ENCODE assay signal across 8 cellular contexts in genomic region chr20:45971675-45972499, GRCh38. TPM values are rescaled to one million over a fixed set of nuclear protein-coding genes. Genes with fewer than 3 reads are reported as not detected.
DNase-seq lines count a peak whose midpoint lies in the region; TF ChIP-seq lines count a peak whose summit lies in the region.

ZNF335 (minus strand) TSS chr20:45972203; CDS start chr20:45971410, 793 bp downstream.

- H3K36me3 ChIP-seq in ES-I3 (ENCODE audit: insufficient read depth, low read length) = peaks cover 7% of the 10 kb centered on the region
- H3K36me3 ChIP-seq in H7 (replicated peaks; ENCODE audit: control insufficient read depth, insufficient read depth, low read length) = peaks cover 24% of the 10 kb centered on the region

- peaks cover 13% of the 10 kb centered on the region for H3K4me1 Mint-ChIP-seq in nephron
- peaks cover 22% of the 10 kb centered on the region for H3K4me1 Mint-ChIP-seq in stimulated activated naive CD8-positive, alpha-beta T cell treated with anti-CD3 and anti-CD28 coated beads, Interleukin-15, Interleukin-2, amounts not matched to agents 100 ng/mL and 50 ng/mL, for 24 hours (ENCODE audit: low read depth)

- peaks cover 8% of the 10 kb centered on the region for H3K36me3 Mint-ChIP-seq in nephron (ENCODE audit: low read depth)
- peaks cover 11% of the 10 kb centered on the region for H3K36me3 Mint-ChIP-seq in stimulated activated naive CD8-positive, alpha-beta T cell treated with anti-CD3 and anti-CD28 coated beads, Interleukin-15, Interleukin-2, amounts not matched to agents 100 ng/mL and 50 ng/mL, for 24 hours (ENCODE audit: low read depth)

- H3K9me3 Mint-ChIP-seq in nephron = no peaks in the 10 kb centered on the region
- no peaks in the 10 kb centered on the region for H3K9me3 Mint-ChIP-seq in stimulated activated naive CD8-positive, alpha-beta T cell treated with anti-CD3 and anti-CD28 coated beads, Interleukin-15, Interleukin-2, amounts not matched to agents 100 ng/mL and 50 ng/mL, for 24 hours

- H3K27me3 Mint-ChIP-seq in nephron (ENCODE audit: low read depth) = peaks cover 15% of the 10 kb centered on the region
- H3K27me3 Mint-ChIP-seq in stimulated activated naive CD8-positive, alpha-beta T cell treated with anti-CD3 and anti-CD28 coated beads, Interleukin-15, Interleukin-2, amounts not matched to agents 100 ng/mL and 50 ng/mL, for 24 hours = peaks cover 2% of the 10 kb centered on the region

- peak; percentile 99 for DNase-seq in H7
- peak; percentile 94 for DNase-seq in M059J (ENCODE audit: low read depth)
- peak; percentile 84 to 90 for DNase-seq in SHP77 (lab: John Stamatoyannopoulos, UW)
- peak; percentile 93 for DNase-seq in activated effector memory CD4-positive, alpha-beta T cell treated with Interleukin-2 at 50 U/mL for 16 hours
- DNase-seq in fibroblast of pulmonary artery (ENCODE audit: low read depth) = peak; percentile 98

- H3K4me3 ChIP-seq in H7 (ENCODE audit: insufficient read depth, low read depth, low read length) = peak within 1 kb of the TSS; percentile 77
- peak within 1 kb of the TSS; percentile 97 for H3K4me3 ChIP-seq in fibroblast of pulmonary artery (replicated peaks; ENCODE audit: low read depth, low read length)

- peak within 1 kb of the TSS; percentile 100 for H3K27ac Mint-ChIP-seq in nephron
- peak within 1 kb of the TSS; percentile 99 for H3K27ac Mint-ChIP-seq in stimulated activated naive CD8-positive, alpha-beta T cell treated with anti-CD3 and anti-CD28 coated beads, Interleukin-15, Interleukin-2, amounts not matched to agents 100 ng/mL and 50 ng/mL, for 24 hours

- H3K4me3 Mint-ChIP-seq in nephron = peak within 1 kb of the TSS; percentile 87 to 90 (median 88)
- H3K4me3 Mint-ChIP-seq in stimulated activated naive CD8-positive, alpha-beta T cell treated with anti-CD3 and anti-CD28 coated beads, Interleukin-15, Interleukin-2, amounts not matched to agents 100 ng/mL and 50 ng/mL, for 24 hours = peak within 1 kb of the TSS; percentile 93

- H3K4me1 ChIP-seq in ES-I3 (ENCODE audit: insufficient read depth, low read length) = 0 out of 2 replicates have a peak, but pooled peaks cover 10% of the 10 kb centered on the region

- peak within 1 kb of the TSS; percentile 99 for H3K9ac ChIP-seq in ES-I3 (ENCODE audit: low read depth, low read length)

- no peaks in the 10 kb centered on the region for H3K27me3 ChIP-seq in H7 (ENCODE audit: control insufficient read depth, insufficient read depth, low read length)

- no peaks in the 10 kb centered on the region for H3K9me3 ChIP-seq in ES-I3 (ENCODE audit: control insufficient read depth, insufficient read depth, low read length)

- peak; percentile 5 for TF ChIP-seq CTCF in fibroblast of pulmonary artery (IDR thresholded peaks at IDR 0.05; ENCODE audit: low read length, missing control alignments)
- peak in 1 of 3 experiments; percentile 16 for TF ChIP-seq CTCF in nephron (IDR thresholded peaks at IDR 0.05; ENCODE audit: unreplicated experiment in 3 of 3)

RNA-seq across cellular contexts. Expression of gene ZNF335, which starts in this region (rescaled TPM):
- total RNA-seq in H7 (2014; rRNA removed; shearing (Covaris generic)) = 15.0 and 18.1 TPM in 2 replicates
- total RNA-seq in M059J (2014; rRNA removed; shearing (Covaris generic)) = 8.4 and 13.0 TPM in 2 replicates

Comparison
In these comparisons a context has a peak if more than half of its experiments do, and no peak if none do; other contexts are left out.
1. Peak in every context shown above with its lines: DNase-seq and H3K4me3 ChIP-seq.